ENCODE assay signal across 25 cellular contexts in genomic region chr17:80104956-80105375, GRCh38.
"Had no signal": no experiment of that assay in that cellular context is flagged by ENCODE, and none has a peak within 500 bp of the region (broad histone marks: within the 10 kb centered on the region; RNA-seq: fewer than 3 reads in every experiment).

No MANE protein-coding gene starts in this region.

- H3K9ac ChIP-seq: parathyroid adenoma had no signal

- ATAC-seq: activated CD8-positive, alpha-beta memory T cell treated with anti-CD3 and anti-CD28 coated beads, Interleukin-2, amount 10 ng/mL, durations not matched to agents 7 days and 5 days; activated CD8-positive, alpha-beta T cell treated with anti-CD3 and anti-CD28 coated beads for 36 hours; activated naive CD8-positive, alpha-beta T cell treated with anti-CD3 and anti-CD28 coated beads, Interleukin-2, amount 50 U/mL, for 24 hours; natural killer cell treated with Interleukin-12 subunit alpha and Interleukin-12 subunit beta and Interleukin-15 and Interleukin-18, amount 100 ng/mL, for 72 hours; stimulated activated naive CD8-positive, alpha-beta T cell treated with anti-CD3 and anti-CD28 coated beads, Interleukin-15, Interleukin-2, amounts not matched to agents 100 U/mL and 50 U/mL, for 24 hours; T-cell had no signal

- H3K36me3 Mint-ChIP-seq: activated CD8-positive, alpha-beta memory T cell treated with anti-CD3 and anti-CD28 coated beads, Interleukin-2, amount 10 ng/mL, durations not matched to agents 7 days and 5 days; memory B cell; natural killer cell treated with Interleukin-12 subunit alpha and Interleukin-12 subunit beta and Interleukin-15 and Interleukin-18, amount 100 ng/mL, for 72 hours had no signal

- DNase-seq: activated CD4-positive, alpha-beta T cell treated with anti-CD3 and anti-CD28 coated beads, Interleukin-2, amount 10 ng/mL, durations not matched to agents 7 days and 5 days; activated CD4-positive, CD25-positive, alpha-beta regulatory T cell treated with anti-CD3 and anti-CD28 coated beads, Interleukin-2, amount 50 U/mL, for 72 hours; activated CD8-positive, alpha-beta memory T cell treated with anti-CD3 and anti-CD28 coated beads, Interleukin-2, amount 10 ng/mL, durations not matched to agents 7 days and 5 days; activated CD8-positive, alpha-beta T cell treated with anti-CD3 and anti-CD28 coated beads for 36 hours; activated gamma-delta T cell; activated naive CD4-positive, alpha-beta T cell treated with anti-CD3 and anti-CD28 coated beads, Interleukin-2, amount 50 U/mL, for 16 hours; activated naive CD8-positive, alpha-beta T cell treated with anti-CD3 and anti-CD28 coated beads, Interleukin-2, amount 50 U/mL, for 24 hours; activated T-cell treated with anti-CD3 and anti-CD28 coated beads for 4 hours; effector CD4-positive, alpha-beta T cell; left ventricle myocardium inferior; stimulated activated CD4-positive, alpha-beta T cell treated with anti-CD3 and anti-CD28 coated beads, Interleukin-2, amount 100 ng/mL, for 48 hours; stimulated activated CD8-positive, alpha-beta memory T cell treated with anti-CD3 and anti-CD28 coated beads, Interleukin-4, amount 100 ng/mL, for 48 hours; stimulated activated naive CD8-positive, alpha-beta T cell treated with anti-CD3 and anti-CD28 coated beads, Interleukin-15, Interleukin-2, amounts not matched to agents 100 U/mL and 50 U/mL, for 24 hours; T-cell had no signal

- H3K4me3 ChIP-seq: left ventricle myocardium inferior, sigmoid colon, smooth muscle cell, tibial artery had no signal

- H3K27me3 ChIP-seq: sigmoid colon, tibial artery had no signal

- H3K27me3 Mint-ChIP-seq: activated CD8-positive, alpha-beta T cell treated with anti-CD3 and anti-CD28 coated beads for 36 hours; activated naive CD8-positive, alpha-beta T cell treated with anti-CD3 and anti-CD28 coated beads, Interleukin-2, amount 50 U/mL, for 24 hours; memory B cell; natural killer cell treated with Interleukin-12 subunit alpha and Interleukin-12 subunit beta and Interleukin-15 and Interleukin-18, amount 100 ng/mL, for 72 hours; T-cell had no signal

- H3K9me3 ChIP-seq: left ventricle myocardium inferior, sigmoid colon, tibial artery had no signal

- H3K27ac ChIP-seq: left ventricle myocardium inferior, parathyroid adenoma, sigmoid colon, tibial artery, VCaP had no signal

- H3K79me2 ChIP-seq: parathyroid adenoma had no signal

- H3K9me3 Mint-ChIP-seq: activated CD4-positive, alpha-beta T cell treated with anti-CD3 and anti-CD28 coated beads, Interleukin-2, amount 10 ng/mL, durations not matched to agents 7 days and 5 days; activated CD8-positive, alpha-beta T cell treated with anti-CD3 and anti-CD28 coated beads for 36 hours; activated naive CD8-positive, alpha-beta T cell treated with anti-CD3 and anti-CD28 coated beads, Interleukin-2, amount 50 U/mL, for 24 hours; activated T-helper 1 cell treated with anti-CD3 and anti-CD28 coated beads, Interleukin-12 subunit alpha, Interleukin-12 subunit beta, Interleukin-2, Interleukin-4 antibody, amounts not matched to agents 30 ng/mL and 10 ng/mL and 1 ng/mL, durations not matched to agents 14 hours and 24 hours and 36 hours; dendritic cell treated with granulocyte-macrophage colony-stimulating factor and Interleukin-4, amounts not matched to agents 40 ng/mL and 50 ng/mL, for 4 days; memory B cell; natural killer cell treated with Interleukin-12 subunit alpha and Interleukin-12 subunit beta and Interleukin-15 and Interleukin-18, amount 100 ng/mL, for 72 hours; T-cell; T-helper 2 cell treated with Interferon-gamma antibody and Interleukin-4, amounts not matched to agents 5 μg/mL and 100 μg/mL, for 36 hours had no signal

- H3K27ac Mint-ChIP-seq: activated CD4-positive, alpha-beta T cell treated with anti-CD3 and anti-CD28 coated beads, Interleukin-2, amount 10 ng/mL, durations not matched to agents 7 days and 5 days; activated CD8-positive, alpha-beta memory T cell treated with anti-CD3 and anti-CD28 coated beads, Interleukin-2, amount 10 ng/mL, durations not matched to agents 7 days and 5 days; activated CD8-positive, alpha-beta T cell treated with anti-CD3 and anti-CD28 coated beads for 36 hours; activated naive CD8-positive, alpha-beta T cell treated with anti-CD3 and anti-CD28 coated beads, Interleukin-2, amount 50 U/mL, for 24 hours; activated T-helper 1 cell treated with anti-CD3 and anti-CD28 coated beads, Interleukin-12 subunit alpha, Interleukin-12 subunit beta, Interleukin-2, Interleukin-4 antibody, amounts not matched to agents 30 ng/mL and 10 ng/mL and 1 ng/mL, durations not matched to agents 14 hours and 24 hours and 36 hours; dendritic cell treated with granulocyte-macrophage colony-stimulating factor and Interleukin-4, amounts not matched to agents 40 ng/mL and 50 ng/mL, for 4 days; memory B cell; natural killer cell treated with Interleukin-12 subunit alpha and Interleukin-12 subunit beta and Interleukin-15 and Interleukin-18, amount 100 ng/mL, for 72 hours; T-cell; T-helper 2 cell treated with Interferon-gamma antibody and Interleukin-4, amounts not matched to agents 5 μg/mL and 100 μg/mL, for 36 hours had no signal

- H2AFZ ChIP-seq: parathyroid adenoma had no signal

- H3K4me3 Mint-ChIP-seq: activated CD4-positive, alpha-beta T cell treated with anti-CD3 and anti-CD28 coated beads, Interleukin-2, amount 10 ng/mL, durations not matched to agents 7 days and 5 days; activated CD8-positive, alpha-beta memory T cell treated with anti-CD3 and anti-CD28 coated beads, Interleukin-2, amount 10 ng/mL, durations not matched to agents 7 days and 5 days; activated CD8-positive, alpha-beta T cell treated with anti-CD3 and anti-CD28 coated beads for 36 hours; activated naive CD8-positive, alpha-beta T cell treated with anti-CD3 and anti-CD28 coated beads, Interleukin-2, amount 50 U/mL, for 24 hours; activated T-helper 1 cell treated with anti-CD3 and anti-CD28 coated beads, Interleukin-12 subunit alpha, Interleukin-12 subunit beta, Interleukin-2, Interleukin-4 antibody, amounts not matched to agents 30 ng/mL and 10 ng/mL and 1 ng/mL, durations not matched to agents 14 hours and 24 hours and 36 hours; dendritic cell treated with granulocyte-macrophage colony-stimulating factor and Interleukin-4, amounts not matched to agents 40 ng/mL and 50 ng/mL, for 4 days; memory B cell; natural killer cell treated with Interleukin-12 subunit alpha and Interleukin-12 subunit beta and Interleukin-15 and Interleukin-18, amount 100 ng/mL, for 72 hours; T-cell; T-helper 2 cell treated with Interferon-gamma antibody and Interleukin-4, amounts not matched to agents 5 μg/mL and 100 μg/mL, for 36 hours had no signal

- FAIRE-seq: endometrium had no signal

- H3K4me2 ChIP-seq: smooth muscle cell had no signal
